Comparison of ENCODE assay signal across 35 cellular contexts in genomic region chr6:120924214-120924613, GRCh38.
DNase-seq lines count a peak whose midpoint lies in the region; ATAC-seq and TF ChIP-seq lines count a peak whose summit lies in the region.
"Had no signal": no experiment of that assay in that cellular context is flagged by ENCODE, and none has a peak within 500 bp of the region (broad histone marks: within the 10 kb centered on the region; RNA-seq: fewer than 3 reads in every experiment).

No MANE protein-coding gene starts in this region.

- no peak for ATAC-seq in WTC11
- no peak for ATAC-seq in GM21576 (IDR thresholded peaks at IDR 0.05; ENCODE audit: unreplicated experiment)
- ATAC-seq: A549; CD8-positive, alpha-beta T cell had no signal

- 88 to 94% methylated on average over 2 of the region's 2 CpGs for WGBS in endodermal cell (ENCODE audit: insufficient coverage in 1 of 2, insufficient read length in 1 of 2), 2 experiments
- WGBS in mesendoderm (ENCODE audit: extremely low coverage, insufficient coverage, low lambda C conversion rate): no CpG with 5 or more reads among the region's 2 CpGs

- no peaks in the 10 kb centered on the region for H3F3A ChIP-seq in PC-9 (ENCODE audit: insufficient read depth, low read depth)

- no peaks in the 10 kb centered on the region for H3K79me1 ChIP-seq in mesendoderm (ENCODE audit: low read length)

- intact Hi-C loops in PC-9 (cut with micrococcal nuclease; ENCODE audit: unreplicated experiment): no loop called here

- H3K4me1 ChIP-seq in PC-9 (replicated peaks; ENCODE audit: insufficient read depth): no peaks in the 10 kb centered on the region
- no peaks in the 10 kb centered on the region for H3K4me1 ChIP-seq in endodermal cell (ENCODE audit: control insufficient read depth, insufficient read depth, low read length)
- no peaks in the 10 kb centered on the region for H3K4me1 ChIP-seq in mesendoderm (ENCODE audit: control insufficient read depth, low read depth, low read length)
- H3K4me1 ChIP-seq: A549; BE2C; BLaER1; BLaER1 treated with 17β-estradiol and CSF1 and Interleukin-3, amounts not matched to agents 10 nM and 100 nM; Caco-2 had no signal

- no peaks in the 10 kb centered on the region for H4K20me1 ChIP-seq in PC-9 (ENCODE audit: insufficient read depth)
- H4K20me1 ChIP-seq: BLaER1; BLaER1 treated with 17β-estradiol and CSF1 and Interleukin-3, amounts not matched to agents 10 nM and 100 nM had no signal

- H3K36me3 ChIP-seq in PC-9 (ENCODE audit: low read depth) (no peaks in the 10 kb centered on the region), endodermal cell (ENCODE audit: control insufficient read depth, insufficient read depth, low read length) (no peaks in the 10 kb centered on the region), mesendoderm (ENCODE audit: control insufficient read depth, insufficient read depth, low read length) (no peaks in the 10 kb centered on the region)
- H3K36me3 ChIP-seq: BE2C; BLaER1; BLaER1 treated with 17β-estradiol and CSF1 and Interleukin-3, amounts not matched to agents 10 nM and 100 nM had no signal

- peaks cover 33% of the 10 kb centered on the region for H3K9me3 Mint-ChIP-seq in WTC11
- H3K9me3 Mint-ChIP-seq in endodermal cell: peaks cover 37% of the 10 kb centered on the region
- H3K9me3 Mint-ChIP-seq: CD8-positive, alpha-beta T cell had no signal

- H3K4me3 Mint-ChIP-seq in WTC11: no peak overlapping the region
- H3K4me3 Mint-ChIP-seq in endodermal cell: no peak overlapping the region
- H3K4me3 Mint-ChIP-seq: B cell; CD14-positive monocyte; CD4-positive, alpha-beta memory T cell; CD4-positive, alpha-beta T cell; CD4-positive, CD25-positive, alpha-beta regulatory T cell; CD8-positive, alpha-beta T cell had no signal

- H3K27me3 Mint-ChIP-seq in WTC11 (ENCODE audit: low read depth): peaks cover 27% of the 10 kb centered on the region
- H3K27me3 Mint-ChIP-seq in endodermal cell (ENCODE audit: insufficient read depth): peaks cover 4% of the 10 kb centered on the region
- H3K27me3 Mint-ChIP-seq: B cell; CD4-positive, alpha-beta memory T cell; CD4-positive, alpha-beta T cell; CD4-positive, CD25-positive, alpha-beta regulatory T cell; CD8-positive, alpha-beta memory T cell had no signal

- H3K4me1 Mint-ChIP-seq in WTC11: peaks cover 8% of the 10 kb centered on the region; the same call in 1 of the 2 replicates
- peaks cover 19% of the 10 kb centered on the region for H3K4me1 Mint-ChIP-seq in endodermal cell
- H3K4me1 Mint-ChIP-seq: B cell; CD14-positive monocyte; CD4-positive, alpha-beta memory T cell; CD4-positive, CD25-positive, alpha-beta regulatory T cell; CD8-positive, alpha-beta memory T cell had no signal

- no peak overlapping the region for H4K5ac ChIP-seq in mesendoderm (ENCODE audit: low read length)

- H3K27ac Mint-ChIP-seq in WTC11 (no peak overlapping the region), endodermal cell (no peak overlapping the region)
- H3K27ac Mint-ChIP-seq: B cell; CD14-positive monocyte; CD4-positive, alpha-beta memory T cell; CD4-positive, alpha-beta T cell; CD8-positive, alpha-beta T cell had no signal

- no peak overlapping the region for H2BK5ac ChIP-seq in mesendoderm (ENCODE audit: low read length)

- H3K18ac ChIP-seq in mesendoderm (ENCODE audit: low read length): peak overlapping the region; percentile 68

- no peak overlapping the region for H2BK15ac ChIP-seq in mesendoderm (replicated peaks; ENCODE audit: low read depth)

- no peak overlapping the region for H2BK120ac ChIP-seq in mesendoderm (ENCODE audit: low read depth, low read length)

- no peaks in the 10 kb centered on the region for H3K9me2 ChIP-seq in PC-9 (ENCODE audit: insufficient read depth)

- H3K79me2 ChIP-seq in PC-9 (ENCODE audit: low read depth): no peaks in the 10 kb centered on the region
- no peaks in the 10 kb centered on the region for H3K79me2 ChIP-seq in mesendoderm (ENCODE audit: control insufficient read depth, insufficient read depth, low read length)

- H2AK5ac ChIP-seq in mesendoderm (ENCODE audit: low read length): no peak overlapping the region

- H3K36me3 Mint-ChIP-seq in WTC11 (peaks cover 30% of the 10 kb centered on the region), endodermal cell (ENCODE audit: low read depth) (peaks cover 18% of the 10 kb centered on the region)
- H3K36me3 Mint-ChIP-seq: CD14-positive monocyte; CD4-positive, alpha-beta memory T cell; CD4-positive, CD25-positive, alpha-beta regulatory T cell; CD8-positive, alpha-beta memory T cell; CD8-positive, alpha-beta T cell had no signal

- H3K4ac ChIP-seq in mesendoderm (ENCODE audit: low read depth, low read length): no peak overlapping the region

- H4K8ac ChIP-seq in mesendoderm (ENCODE audit: low read depth, low read length): no peak overlapping the region

- H3K56ac ChIP-seq in mesendoderm (ENCODE audit: low read length): no peak overlapping the region

- H3K27me3 ChIP-seq in PC-9 (ENCODE audit: insufficient read depth, low read depth) (no peaks in the 10 kb centered on the region), endodermal cell (ENCODE audit: control insufficient read depth, insufficient read depth, low read length, poor library complexity, severe bottlenecking) (no peaks in the 10 kb centered on the region), mesendoderm (ENCODE audit: insufficient read depth, low read length, poor library complexity) (no peaks in the 10 kb centered on the region)
- H3K27me3 ChIP-seq: BE2C; BLaER1; BLaER1 treated with 17β-estradiol and CSF1 and Interleukin-3, amounts not matched to agents 10 nM and 100 nM had no signal

- H3K4me3 ChIP-seq in PC-9: no peak overlapping the region
- H3K4me3 ChIP-seq in endodermal cell (ENCODE audit: low read length): peak overlapping the region; percentile 51
- H3K4me3 ChIP-seq in mesendoderm (ENCODE audit: low read length): no peak overlapping the region
- H3K4me3 ChIP-seq: A549; BLaER1; BLaER1 treated with 17β-estradiol and CSF1 and Interleukin-3, amounts not matched to agents 10 nM and 100 nM had no signal

- POLR2A ChIA-PET in PC-9 (lab: Charles Lee; ENCODE audit: unreplicated experiment) (no interaction called here), WTC11 (lab: Charles Lee) (no interaction called here)

- no peak for TF ChIP-seq CTCF in PC-9 (conservative IDR thresholded peaks at IDR 0.05)
- TF ChIP-seq CTCF in WTC11 (IDR thresholded peaks at IDR 0.05): no peak
- TF ChIP-seq CTCF in endodermal cell (conservative IDR thresholded peaks at IDR 0.05): no peak
- TF ChIP-seq CTCF in GM10266 (IDR thresholded peaks at IDR 0.05; ENCODE audit: control insufficient read depth, insufficient read depth, low read depth, missing control alignments): no peak

- BruUV-seq in PC-9 (replicated peaks; lab: Mats Ljungman, UMichigan): no TSS peak

- no peak overlapping the region for H3K27ac ChIP-seq in PC-9
- no peak overlapping the region for H3K27ac ChIP-seq in endodermal cell (ENCODE audit: low read depth, low read length)
- H3K27ac ChIP-seq in mesendoderm (ENCODE audit: low read depth, low read length): peak overlapping the region; percentile 17
- H3K27ac ChIP-seq: 22Rv1; A549; BLaER1; BLaER1 treated with 17β-estradiol and CSF1 and Interleukin-3, amounts not matched to agents 10 nM and 100 nM; C4-2B had no signal

- H3K4me2 ChIP-seq in PC-9: no peak overlapping the region
- H3K4me2 ChIP-seq in mesendoderm (ENCODE audit: low read length): no peak overlapping the region
- H3K4me2 ChIP-seq: A549; BLaER1; BLaER1 treated with 17β-estradiol and CSF1 and Interleukin-3, amounts not matched to agents 10 nM and 100 nM had no signal

- no peak overlapping the region for H3K23ac ChIP-seq in mesendoderm (ENCODE audit: low read length)

- 0 out of 2 replicates have a peak overlapping the region, but pooled peaks have one; percentile 14 for H2AFZ ChIP-seq in PC-9

- CTCF ChIA-PET in PC-9 (lab: Charles Lee): no interaction called here
- CTCF ChIA-PET in WTC11 (lab: Charles Lee): no interaction called here

- no peaks in the 10 kb centered on the region for H3K9me3 ChIP-seq in PC-9 (ENCODE audit: insufficient read depth, low read depth)
- H3K9me3 ChIP-seq in endodermal cell (ENCODE audit: control insufficient read depth, low read length): peaks cover 17% of the 10 kb centered on the region
- H3K9me3 ChIP-seq: A549, BE2C, BLaER1, Caco-2 had no signal

- no peak overlapping the region for H3K9ac ChIP-seq in endodermal cell (ENCODE audit: extremely low read depth, low read length, poor library complexity, severe bottlenecking)
- H3K9ac ChIP-seq in mesendoderm (ENCODE audit: low read length): no peak overlapping the region
- H3K9ac ChIP-seq: BLaER1; BLaER1 treated with 17β-estradiol and CSF1 and Interleukin-3, amounts not matched to agents 10 nM and 100 nM had no signal

- no peak for DNase-seq in PC-9
- DNase-seq in WTC11 (ENCODE audit: low spot score): no peak
- no peak for DNase-seq in endodermal cell
- no peak for DNase-seq in mesendoderm
- DNase-seq in kidney glomerular epithelial cell (lab: John Stamatoyannopoulos, UW): no peak
- DNase-seq in activated CD4-positive, CD25-positive, alpha-beta regulatory T cell treated with anti-CD3 and anti-CD28 coated beads, Interleukin-2, amount 50 U/mL, for 72 hours: no peak
- no peak for DNase-seq in GM10266 (ENCODE audit: extremely low spot score)
- DNase-seq: 8988T; ACHN; AML-193; BE2C; C1 segment of cervical spinal cord; Caco-2; Calu3; CD4-positive, alpha-beta memory T cell; CD4-positive, alpha-beta T cell; CD4-positive, CD25-positive, alpha-beta regulatory T cell; CD8-positive, alpha-beta memory T cell; CD8-positive, alpha-beta T cell; COR-L47; DMS 273 treated with DMSO at 0.1 percent for 48 hours; DMS153; DMS53; DMS79; DMS79 treated with DMSO at 0.1 percent for 48 hours; DND-41; EL had no signal

TF ChIP-seq in WTC11, 78 proteins besides CTCF, POLR2A, EP300 and RAD21 (continues in another document):
- peak; percentile 91 for TF ChIP-seq ZNF416 (CRISPR knock-in tag; IDR thresholded peaks at IDR 0.05)
- no peak for TF ChIP-seq FOXP4 (CRISPR knock-in tag; IDR thresholded peaks at IDR 0.05)
- TF ChIP-seq ZNF263 (CRISPR knock-in tag; IDR thresholded peaks at IDR 0.05; ENCODE audit: low read depth): no peak
